Comparison of ENCODE assay signal across 8 cellular contexts in the genomic region with DNA sequence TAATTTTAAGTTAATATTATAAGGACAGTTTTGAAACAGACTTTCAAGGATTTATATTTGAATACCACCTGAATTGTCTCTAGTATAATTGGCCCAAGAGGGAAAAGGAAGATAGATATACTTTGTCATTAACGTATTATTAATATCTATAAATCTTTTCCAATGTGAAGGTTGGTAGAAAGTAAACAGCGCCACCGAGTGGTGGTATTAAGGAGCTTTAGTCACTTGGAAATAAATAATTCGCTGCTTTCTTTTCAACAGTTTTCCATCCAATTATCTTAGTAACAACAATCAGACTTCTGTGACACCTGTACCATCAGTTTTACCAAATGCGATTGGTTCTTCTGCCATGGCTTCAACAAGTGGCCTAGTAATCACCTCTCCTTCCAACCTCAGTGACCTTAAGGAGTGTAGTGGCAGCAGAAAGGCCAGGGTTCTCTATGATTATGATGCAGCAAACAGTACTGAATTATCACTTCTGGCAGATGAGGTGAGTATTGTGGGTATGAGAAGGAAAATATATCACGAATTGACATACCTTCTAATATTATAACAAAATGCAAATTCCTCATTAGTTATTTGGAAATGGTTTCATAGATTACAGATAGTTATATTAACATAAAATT. TPM values are rescaled to one million over a fixed set of nuclear protein-coding genes. Genes with fewer than 3 reads are reported as not detected.
DNase-seq lines count a peak whose midpoint lies in the region; ATAC-seq and TF ChIP-seq lines count a peak whose summit lies in the region.

No MANE protein-coding gene starts in this region.

- no peak overlapping the region for H3K27ac ChIP-seq in Panc1 (ENCODE audit: low read length)

- no peak overlapping the region for H3K4me3 Mint-ChIP-seq in chondrocyte (ENCODE audit: unreplicated experiment)

- peaks cover under 1% of the 10 kb centered on the region for H3K4me1 Mint-ChIP-seq in chondrocyte (ENCODE audit: low read depth)

- no peaks in the 10 kb centered on the region for H3K9me3 ChIP-seq in Panc1 (ENCODE audit: control insufficient read depth, insufficient read depth, low read depth, low read length)

- no peaks in the 10 kb centered on the region for H3K27me3 Mint-ChIP-seq in chondrocyte (ENCODE audit: low read depth)

- H3K4me1 ChIP-seq in Panc1 (ENCODE audit: control insufficient read depth, insufficient read depth, low read length): no peaks in the 10 kb centered on the region

- peaks cover 37% of the 10 kb centered on the region for H3K36me3 ChIP-seq in Panc1 (ENCODE audit: control insufficient read depth, insufficient read depth, low read length)

- in situ Hi-C loops in Panc1 (cut with HindIII; ENCODE audit: low pct_unique_long_range_greater_than_20kb, low sequenced_read_pairs): no loop called here

- no peak overlapping the region for H3K27ac Mint-ChIP-seq in chondrocyte (ENCODE audit: unreplicated experiment)

- no peaks in the 10 kb centered on the region for H3K27me3 ChIP-seq in Panc1 (ENCODE audit: control insufficient read depth, insufficient read depth, low read length)

- POLR2A ChIA-PET in Panc1 (lab: Charles Lee): no interaction called here

- peak; percentile 54 for TF ChIP-seq CTCF in AG10803 (conservative IDR thresholded peaks at IDR 0.05; ENCODE audit: low read length)
- peak; percentile 37 for TF ChIP-seq CTCF in GM12865 (IDR thresholded peaks at IDR 0.05; ENCODE audit: insufficient read depth, low read depth, low read length, missing control alignments)
- peak; percentile 81 for TF ChIP-seq CTCF in Panc1 (IDR thresholded peaks at IDR 0.05)
- TF ChIP-seq CTCF in chondrocyte (IDR thresholded peaks at IDR 0.05): peak; percentile 86

- H3K36me3 Mint-ChIP-seq in chondrocyte (ENCODE audit: low read depth): peaks cover 26% of the 10 kb centered on the region

- peak; percentile 25 for DNase-seq in AG10803 (ENCODE audit: low read depth)
- peak; percentile 48 for DNase-seq in GM12865 (ENCODE audit: low read depth)
- no peak for DNase-seq in Panc1 (ENCODE audit: low read depth, low spot score)
- DNase-seq in chondrocyte (ENCODE audit: low spot score): no peak
- DNase-seq in myocyte (ENCODE audit: low read depth): peak; percentile 42
- no peak for DNase-seq in NCI-H226

- no TSS peak for BruUV-seq in Panc1 (replicated peaks; lab: Mats Ljungman, UMichigan)

- no peaks in the 10 kb centered on the region for H3K9me3 Mint-ChIP-seq in chondrocyte (ENCODE audit: low read depth)

- intact Hi-C loops in Panc1 (cut with micrococcal nuclease; ENCODE audit: unreplicated experiment): no loop called here

- H3K4me3 ChIP-seq in AG10803 (ENCODE audit: low read length): no peak overlapping the region
- H3K4me3 ChIP-seq in GM12865 (ENCODE audit: low read depth, low read length): no peak overlapping the region
- H3K4me3 ChIP-seq in Panc1 (ENCODE audit: low read depth in 2 of 2, low read length in 2 of 2): no peak overlapping the region

- CTCF ChIA-PET in Panc1 (lab: Charles Lee): interaction anchor here (0.5 kb wide), 1 partner anchor 37 kb away, joined by 3 read pairs; a partner anchor contains a TSS

- ATAC-seq in Panc1 (no peak), GM18511 (IDR thresholded peaks at IDR 0.05; ENCODE audit: unreplicated experiment) (no peak), GM21447 (IDR thresholded peaks at IDR 0.05; ENCODE audit: unreplicated experiment) (no peak)

RNA-seq across cellular contexts. Expression of a gene that starts 37.7 kb away (rescaled TPM):
- total RNA-seq in Panc1 (2021; ENCODE audit: unreplicated experiment) (94.3 TPM), chondrocyte (118 to 135 TPM (median 133 TPM) in 3 replicates), myocyte (70.2 and 77.9 TPM in 2 replicates)
- 53.3 TPM for polyA plus RNA-seq in Panc1 (2012; ENCODE audit: insufficient read length)
- polyA plus RNA-seq in myocyte (2012): 65.8 TPM

Comparison
In these comparisons a context has a peak if more than half of its experiments do, and no peak if none do; other contexts are left out.
1. DNase-seq: peak in AG10803 (single experiment), GM12865 (single experiment) and myocyte (single experiment); none in Panc1 (single experiment), chondrocyte (single experiment) and NCI-H226 (single experiment).
2. Peak in every context shown above with its lines, with median percentiles within 50 percentile points of each other: CTCF ChIP-seq.